ENCODE assay signal across 9 cellular contexts in genomic region chr10:3538850-3539531, GRCh38.
DNase-seq lines count a peak whose midpoint lies in the region; ATAC-seq, FAIRE-seq and TF ChIP-seq lines count a peak whose summit lies in the region.
"Had no signal": no experiment of that assay in that cellular context is flagged by ENCODE, and none has a peak within 500 bp of the region (broad histone marks: within the 10 kb centered on the region; RNA-seq: fewer than 3 reads in every experiment).

No MANE protein-coding gene starts in this region.

- H3K27me3 ChIP-seq in K562 (ENCODE audit: control insufficient read depth in 2 of 2, insufficient read depth in 2 of 2, low read length in 2 of 2), result peaks cover 4 to 18% of the 10 kb centered on the region in 2 experiments; a peak in 4 of 5 replicates
- no peaks in the 10 kb centered on the region for H3K27me3 ChIP-seq in vagina

- peak; percentile 4 to 14 for DNase-seq in stimulated activated CD4-positive, alpha-beta T cell treated with anti-CD3 and anti-CD28 coated beads, Interleukin-15, amount 100 ng/mL, for 48 hours (ENCODE audit: low read depth in 2 of 2)
- DNase-seq in stimulated activated CD4-positive, alpha-beta T cell treated with anti-CD3 and anti-CD28 coated beads, Interleukin-4, amount 100 ng/mL, for 1 hour, result no peak
- DNase-seq in K562 (ENCODE audit: extremely low read depth in 1 of 4, low spot score in 3 of 4) (peak in 2 of 4 experiments; percentile 23 to 57), left kidney (ENCODE audit: low read depth, low spot score) (peak; percentile 71), vagina (ENCODE audit: extremely low spot score in 2 of 2) (no peak), NCI-H1436 (lab: John Stamatoyannopoulos, UW) (no peak), NK-92 (lab: John Stamatoyannopoulos, UW; ENCODE audit: unreplicated experiment) (no peak)

- H3K9ac ChIP-seq in K562 (ENCODE audit: insufficient read depth in 1 of 2, low read depth in 2 of 2, low read length in 2 of 2), result peak overlapping the region in 1 of 2 experiments; percentile 14; a peak in 1 of 4 replicates

- TF ChIP-seq POLR2A in K562 (conservative IDR thresholded peaks at IDR 0.05) (no peak), vagina (IDR thresholded peaks at IDR 0.05) (no peak)

- no peaks in the 10 kb centered on the region for H3K9me1 ChIP-seq in K562 (ENCODE audit: control insufficient read depth, insufficient read depth, low read length)

- CTCF ChIA-PET in K562 (lab: Yijun Ruan, JAX; ENCODE audit: low intra/inter-chr PET ratio), result no interaction called here

- POLR2A ChIA-PET in K562 (lab: Yijun Ruan, JAX), result interaction anchor here (0.9 kb wide), 1 partner anchor 9 kb away, joined by 3 read pairs; no protein-coding TSS in a partner anchor

- no TSS peak for BruUV-seq in K562 (replicated peaks; lab: Mats Ljungman, UMichigan)

- H3K9me3 ChIP-seq in K562 (replicated peaks; ENCODE audit: control insufficient read depth, insufficient read depth, low read depth, low read length), result no peaks in the 10 kb centered on the region
- no peaks in the 10 kb centered on the region for H3K9me3 ChIP-seq in vagina

- in situ Hi-C loops in K562 (cut with MboI), result no loop called here

- peak overlapping the region; percentile 43; the same call in 1 of the 2 replicates for H2AFZ ChIP-seq in K562 (ENCODE audit: low read depth, low read length)

- intact Hi-C loops in K562 (cut with micrococcal nuclease) (no loop called here), vagina (cut with DNase I) (no loop called here)

- 38% methylated on average over 20 of the region's 22 CpGs for WGBS in K562 (ENCODE audit: insufficient coverage, low coverage, missing lambda C conversion rate)

- no peak for FAIRE-seq in K562 (lab: Jason Lieb, UNC)
- FAIRE-seq: GM12878 had no signal

- no peak overlapping the region; the same call in 2 of the 3 replicates for H3K27ac ChIP-seq in K562 (ENCODE audit: extremely low read depth, low read depth, low read length)
- peak overlapping the region; percentile 73 for H3K27ac ChIP-seq in vagina

- H3K4me2 ChIP-seq in K562 (ENCODE audit: insufficient read depth, low read length), result peak overlapping the region; percentile 31; the same call in 1 of the 2 replicates

- H3K79me2 ChIP-seq in K562 (ENCODE audit: control insufficient read depth, insufficient read depth, low read length), result no peaks in the 10 kb centered on the region

- H3K36me3 ChIP-seq in K562 (ENCODE audit: control insufficient read depth, insufficient read depth, low read length) (no peaks in the 10 kb centered on the region), vagina (no peaks in the 10 kb centered on the region)

- no peaks in the 10 kb centered on the region for H4K20me1 ChIP-seq in K562 (replicated peaks; ENCODE audit: control insufficient read depth, insufficient read depth, low read length)

- TF ChIP-seq CTCF in K562 (IDR thresholded peaks at IDR 0.05 in 2 of 3, conservative IDR thresholded peaks at IDR 0.05 in 1 of 3; ENCODE audit: insufficient read depth in 2 of 3, low read depth in 1 of 3, low read length in 3 of 3), result no peak
- no peak for TF ChIP-seq CTCF in vagina (IDR thresholded peaks at IDR 0.05)

- TF ChIP-seq RAD21 in K562 (CRISPR knock-in tag; conservative IDR thresholded peaks at IDR 0.05 in 1 of 2, IDR thresholded peaks at IDR 0.05 in 1 of 2), result 0 out of 4 replicates have a peak, but pooled peaks of 1 of the 2 experiments have one; percentile 7

- ATAC-seq in K562 (peak; percentile 53), HG03175 (IDR thresholded peaks at IDR 0.05; ENCODE audit: unreplicated experiment) (no peak)
- ATAC-seq: GM12878 had no signal

- no peak for TF ChIP-seq EP300 in K562 (IDR thresholded peaks at IDR 0.05; ENCODE audit: low read length)

- peaks cover 5% of the 10 kb centered on the region in 2 experiments; a peak in 4 of 5 replicates for H3K4me1 ChIP-seq in K562 (replicated peaks in 1 of 2; ENCODE audit: control insufficient read depth in 2 of 2, insufficient read depth in 2 of 2, low read length in 2 of 2)
- peaks cover 19% of the 10 kb centered on the region for H3K4me1 ChIP-seq in vagina

- no peak overlapping the region for H3K4me3 ChIP-seq in K562
- no peak overlapping the region for H3K4me3 ChIP-seq in vagina
- H3K4me3 ChIP-seq: GM12878 had no signal

TF ChIP-seq in K562, 482 proteins besides CTCF, POLR2A, EP300 and RAD21 (continues in another document):
- no peak for TF ChIP-seq DPF2 (IDR thresholded peaks at IDR 0.05)
- TF ChIP-seq ZNF586 (CRISPR knock-in tag; conservative IDR thresholded peaks at IDR 0.05), result no peak
- TF ChIP-seq CSDE1 (IDR thresholded peaks at IDR 0.05), result no peak
- TF ChIP-seq ZNF584 (CRISPR knock-in tag; IDR thresholded peaks at IDR 0.05; ENCODE audit: low read depth), result no peak
- no peak for TF ChIP-seq FOXM1 (IDR thresholded peaks at IDR 0.05; ENCODE audit: low read depth)
- no peak for TF ChIP-seq FOXM1 (CRISPR knock-in tag; IDR thresholded peaks at IDR 0.05; ENCODE audit: low read depth)
- no peak for TF ChIP-seq NBN (IDR thresholded peaks at IDR 0.05; ENCODE audit: low read depth)
- TF ChIP-seq RREB1 (CRISPR knock-in tag; IDR thresholded peaks at IDR 0.05), result no peak
- no peak for TF ChIP-seq SRSF7 (optimal IDR thresholded peaks at IDR 0.05; ENCODE audit: low read depth, low read length)
- TF ChIP-seq MYC (IDR thresholded peaks at IDR 0.05; ENCODE audit: low read depth, low read length), result peak; percentile 59; the same call in 1 of the 2 replicates
- no peak for TF ChIP-seq MYC (CRISPR knock-in tag; IDR thresholded peaks at IDR 0.05; ENCODE audit: borderline replicate concordance, low read depth)
- peak in 1 of 2 experiments; percentile 56; a peak in 1 of 4 replicates for TF ChIP-seq MNT (conservative IDR thresholded peaks at IDR 0.05)
- TF ChIP-seq NCOA4 (IDR thresholded peaks at IDR 0.05; ENCODE audit: partially characterized antibody), result no peak
- no peak for TF ChIP-seq ZNF24 (IDR thresholded peaks at IDR 0.05)
- TF ChIP-seq ARID1B (IDR thresholded peaks at IDR 0.05), result peak; percentile 43; the same call in 1 of the 2 replicates
- TF ChIP-seq MCM5 (IDR thresholded peaks at IDR 0.05; ENCODE audit: low read depth), result no peak

Comparison
In these comparisons a context has a peak if more than half of its experiments do, and no peak if none do; other contexts are left out.
1. DNase-seq: peak in stimulated activated CD4-positive, alpha-beta T cell treated with anti-CD3 and anti-CD28 coated beads, Interleukin-15, amount 100 ng/mL, for 48 hours (2 of 2) and left kidney (single experiment); none in stimulated activated CD4-positive, alpha-beta T cell treated with anti-CD3 and anti-CD28 coated beads, Interleukin-4, amount 100 ng/mL, for 1 hour (single experiment), vagina (0 of 2), NCI-H1436 (single experiment) and NK-92 (single experiment).